In the genomic region with DNA sequence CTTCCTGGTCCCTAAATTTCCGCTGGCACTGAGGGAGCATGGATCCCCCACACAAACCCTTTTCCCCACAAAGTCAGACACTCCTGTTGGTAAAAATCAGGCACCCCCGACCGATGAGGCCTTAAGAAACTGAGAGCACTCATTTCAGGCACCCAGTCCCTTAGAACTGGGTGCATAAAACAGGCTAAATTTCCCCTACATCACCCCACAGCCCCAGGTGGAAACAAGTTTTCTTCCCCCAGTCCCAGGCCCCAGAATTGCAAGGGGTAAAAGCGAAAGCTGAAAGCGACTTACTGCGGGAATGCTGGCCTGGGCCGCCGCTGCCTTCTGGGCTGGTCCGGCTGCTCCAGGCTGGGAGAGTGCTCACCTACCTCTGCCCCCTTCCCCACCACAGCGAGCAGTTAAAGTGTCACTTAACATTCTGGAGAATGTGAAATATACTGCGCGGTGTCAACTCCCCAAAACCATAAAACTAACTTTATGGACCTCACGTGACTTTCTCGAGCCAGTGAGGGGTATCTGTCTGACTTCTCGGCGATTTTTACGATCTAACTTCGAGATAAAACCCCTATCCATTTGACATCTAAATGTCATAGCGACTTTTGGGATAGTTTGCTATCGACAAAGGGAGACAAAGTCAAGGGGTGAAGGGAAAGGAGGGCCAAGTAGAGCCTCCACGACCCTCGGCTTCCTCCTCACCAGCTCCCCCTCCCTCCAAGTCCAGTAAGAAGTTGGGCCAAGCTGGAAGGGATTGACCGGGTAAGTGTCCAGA, we compare ENCODE assay signal across 2 cellular contexts.
TF ChIP-seq lines count a peak whose summit lies in the region.

Gene HOXB3, minus strand, starts transcription at position 411 of the 772 bp plus-strand sequence. CDS start 37,767 bp downstream, outside the sequence.

TF ChIP-seq in HEK293, 187 proteins besides CTCF, POLR2A, EP300 and RAD21 (continues in another document):
- TF ChIP-seq ZNF629 (tag by site-specific recombination; IDR thresholded peaks at IDR 0.05) = peak; percentile 81
- TF ChIP-seq KLF8 (tag by site-specific recombination; IDR thresholded peaks at IDR 0.05) = peak; percentile 72
- TF ChIP-seq ZNF548 (tag by site-specific recombination; IDR thresholded peaks at IDR 0.05) = no peak
- 0 out of 2 replicates have a peak, but pooled peaks have one; percentile 15 for TF ChIP-seq ZBTB1 (tag by site-specific recombination; IDR thresholded peaks at IDR 0.05)
- no peak for TF ChIP-seq ZNF169 (tag by site-specific recombination; IDR thresholded peaks at IDR 0.05)
- peak; percentile 6 for TF ChIP-seq ZBTB20 (tag by site-specific recombination; IDR thresholded peaks at IDR 0.05)
- peak; percentile 99 for TF ChIP-seq ZNF843 (tag by site-specific recombination; IDR thresholded peaks at IDR 0.05)
- peak; percentile 86 for TF ChIP-seq ZNF366 (tag by site-specific recombination; conservative IDR thresholded peaks at IDR 0.05)
- no peak for TF ChIP-seq ZNF426 (tag by site-specific recombination; IDR thresholded peaks at IDR 0.05)
- TF ChIP-seq, protein P1, sequence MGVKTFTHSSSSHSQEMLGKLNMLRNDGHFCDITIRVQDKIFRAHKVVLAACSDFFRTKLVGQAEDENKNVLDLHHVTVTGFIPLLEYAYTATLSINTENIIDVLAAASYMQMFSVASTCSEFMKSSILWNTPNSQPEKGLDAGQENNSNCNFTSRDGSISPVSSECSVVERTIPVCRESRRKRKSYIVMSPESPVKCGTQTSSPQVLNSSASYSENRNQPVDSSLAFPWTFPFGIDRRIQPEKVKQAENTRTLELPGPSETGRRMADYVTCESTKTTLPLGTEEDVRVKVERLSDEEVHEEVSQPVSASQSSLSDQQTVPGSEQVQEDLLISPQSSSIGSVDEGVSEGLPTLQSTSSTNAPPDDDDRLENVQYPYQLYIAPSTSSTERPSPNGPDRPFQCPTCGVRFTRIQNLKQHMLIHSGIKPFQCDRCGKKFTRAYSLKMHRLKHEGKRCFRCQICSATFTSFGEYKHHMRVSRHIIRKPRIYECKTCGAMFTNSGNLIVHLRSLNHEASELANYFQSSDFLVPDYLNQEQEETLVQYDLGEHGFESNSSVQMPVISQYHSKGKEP (tag by site-specific recombination; IDR thresholded peaks at IDR 0.05) = peak; percentile 41; the same call in 1 of the 2 replicates
- TF ChIP-seq ZNF677 (tag by site-specific recombination; IDR thresholded peaks at IDR 0.05) = no peak
- TF ChIP-seq ZNF19 (tag by site-specific recombination; IDR thresholded peaks at IDR 0.05; ENCODE audit: low read depth) = no peak
- TF ChIP-seq, protein P2, sequence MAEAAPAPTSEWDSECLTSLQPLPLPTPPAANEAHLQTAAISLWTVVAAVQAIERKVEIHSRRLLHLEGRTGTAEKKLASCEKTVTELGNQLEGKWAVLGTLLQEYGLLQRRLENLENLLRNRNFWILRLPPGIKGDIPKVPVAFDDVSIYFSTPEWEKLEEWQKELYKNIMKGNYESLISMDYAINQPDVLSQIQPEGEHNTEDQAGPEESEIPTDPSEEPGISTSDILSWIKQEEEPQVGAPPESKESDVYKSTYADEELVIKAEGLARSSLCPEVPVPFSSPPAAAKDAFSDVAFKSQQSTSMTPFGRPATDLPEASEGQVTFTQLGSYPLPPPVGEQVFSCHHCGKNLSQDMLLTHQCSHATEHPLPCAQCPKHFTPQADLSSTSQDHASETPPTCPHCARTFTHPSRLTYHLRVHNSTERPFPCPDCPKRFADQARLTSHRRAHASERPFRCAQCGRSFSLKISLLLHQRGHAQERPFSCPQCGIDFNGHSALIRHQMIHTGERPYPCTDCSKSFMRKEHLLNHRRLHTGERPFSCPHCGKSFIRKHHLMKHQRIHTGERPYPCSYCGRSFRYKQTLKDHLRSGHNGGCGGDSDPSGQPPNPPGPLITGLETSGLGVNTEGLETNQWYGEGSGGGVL (tag by site-specific recombination; IDR thresholded peaks at IDR 0.05) = peak; percentile 63; the same call in 1 of the 2 replicates
- peak; percentile 88 for TF ChIP-seq ZNF561 (tag by site-specific recombination; IDR thresholded peaks at IDR 0.05; ENCODE audit: borderline replicate concordance)
- TF ChIP-seq OSR2 (tag by site-specific recombination; IDR thresholded peaks at IDR 0.05) = peak; percentile 86
- TF ChIP-seq ZNF585B (tag by site-specific recombination; IDR thresholded peaks at IDR 0.05) = no peak
- no peak; the same call in 1 of the 2 replicates for TF ChIP-seq SCRT2 (tag by site-specific recombination; IDR thresholded peaks at IDR 0.05)
- TF ChIP-seq ZNF488 (tag by site-specific recombination; IDR thresholded peaks at IDR 0.05) = no peak; the same call in 1 of the 2 replicates
- TF ChIP-seq KLF17 (tag by site-specific recombination; IDR thresholded peaks at IDR 0.05) = peak; percentile 92
- no peak for TF ChIP-seq ZNF239 (tag by site-specific recombination; IDR thresholded peaks at IDR 0.05)
- no peak for TF ChIP-seq SCRT1 (tag by site-specific recombination; IDR thresholded peaks at IDR 0.05; ENCODE audit: borderline replicate concordance)
- peak; percentile 93 for TF ChIP-seq ZBTB6 (tag by site-specific recombination; IDR thresholded peaks at IDR 0.05)
- no peak for TF ChIP-seq ZNF555 (tag by site-specific recombination; conservative IDR thresholded peaks at IDR 0.05)
- peak; percentile 80; the same call in 1 of the 2 replicates for TF ChIP-seq KLF7 (tag by site-specific recombination; IDR thresholded peaks at IDR 0.05; ENCODE audit: borderline replicate concordance)
- TF ChIP-seq ZNF707 (tag by site-specific recombination; IDR thresholded peaks at IDR 0.05) = no peak
- no peak for TF ChIP-seq SALL2 (tag by site-specific recombination; IDR thresholded peaks at IDR 0.05; ENCODE audit: borderline replicate concordance)

TF ChIP-seq in H1, 55 proteins besides CTCF, POLR2A, EP300 and RAD21:
- TF ChIP-seq, protein P3, sequence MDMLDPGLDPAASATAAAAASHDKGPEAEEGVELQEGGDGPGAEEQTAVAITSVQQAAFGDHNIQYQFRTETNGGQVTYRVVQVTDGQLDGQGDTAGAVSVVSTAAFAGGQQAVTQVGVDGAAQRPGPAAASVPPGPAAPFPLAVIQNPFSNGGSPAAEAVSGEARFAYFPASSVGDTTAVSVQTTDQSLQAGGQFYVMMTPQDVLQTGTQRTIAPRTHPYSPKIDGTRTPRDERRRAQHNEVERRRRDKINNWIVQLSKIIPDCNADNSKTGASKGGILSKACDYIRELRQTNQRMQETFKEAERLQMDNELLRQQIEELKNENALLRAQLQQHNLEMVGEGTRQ (IDR thresholded peaks at IDR 0.05; ENCODE audit: low read length) = 0 out of 2 replicates have a peak, but pooled peaks have one; percentile 8
- peak; percentile 93 for TF ChIP-seq RNF2 (IDR thresholded peaks at IDR 0.05; ENCODE audit: borderline replicate concordance, low read depth, low read length, missing control alignments, poor library complexity, severe bottlenecking)
- TF ChIP-seq CEBPB (IDR thresholded peaks at IDR 0.05; ENCODE audit: low read depth, low read length) = no peak
- peak; percentile 94 for TF ChIP-seq EZH2 (IDR thresholded peaks at IDR 0.05; ENCODE audit: low read depth, low read length, severe bottlenecking)
- TF ChIP-seq CBX8 (IDR thresholded peaks at IDR 0.05; ENCODE audit: borderline replicate concordance, low read depth, low read length) = peak; percentile 85; the same call in 1 of the 2 replicates
- TF ChIP-seq SUZ12 (IDR thresholded peaks at IDR 0.05; ENCODE audit: low read length) = peak; percentile 94
- no peak for TF ChIP-seq JUND (IDR thresholded peaks at IDR 0.05; ENCODE audit: low read length)
